ENCODE assay signal across 16 cellular contexts in the genomic region with DNA sequence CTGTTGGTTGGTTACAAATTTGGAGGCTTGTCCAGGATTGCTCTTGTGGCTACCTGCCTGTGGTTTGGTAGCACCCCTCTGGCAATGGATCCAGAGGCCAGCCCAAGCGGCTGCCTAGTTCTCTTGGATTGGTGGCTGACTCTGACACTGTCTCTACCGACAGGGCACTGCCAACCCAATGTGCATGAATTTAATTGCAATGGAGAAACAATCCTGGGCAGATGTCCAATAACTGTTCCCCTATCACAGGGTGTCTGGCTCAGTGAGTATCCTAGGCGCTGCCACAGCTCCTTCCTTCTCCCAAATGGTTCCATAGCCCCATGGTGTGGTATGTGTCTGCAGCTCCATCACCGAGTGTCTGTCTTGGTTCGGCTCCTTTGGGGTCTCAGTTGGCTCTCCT. TPM values are rescaled to one million over a fixed set of nuclear protein-coding genes. Genes with fewer than 3 reads are reported as not detected.
A peak's percentile ranks its signal among the peaks of the same experiment; 100 is the strongest.
DNase-seq lines count a peak whose midpoint lies in the region; ATAC-seq lines count a peak whose summit lies in the region.
"Had no signal": no experiment of that assay in that cellular context is flagged by ENCODE, and none has a peak within 500 bp of the region (broad histone marks: within the 10 kb centered on the region; RNA-seq: fewer than 3 reads in every experiment).

No MANE protein-coding gene starts in this region.

- DNase-seq in activated naive CD4-positive, alpha-beta T cell treated with anti-CD3 and anti-CD28 coated beads, Interleukin-2, amount 10 ng/mL, durations not matched to agents 7 days and 5 days = no peak
- no peak for DNase-seq in activated naive CD4-positive, alpha-beta T cell treated with anti-CD3 and anti-CD28 coated beads, Interleukin-2, amount 50 U/mL, for 16 hours
- DNase-seq in G401 (ENCODE audit: low spot score) = peak; percentile 45
- DNase-seq in globus pallidus (ENCODE audit: low spot score) = peak; percentile 34
- DNase-seq in pons (ENCODE audit: low spot score) = peak; percentile 36
- DNase-seq in HPDE6-E6E7 (ENCODE audit: extremely low spot score) = no peak
- DNase-seq in activated effector memory CD4-positive, alpha-beta T cell treated with anti-CD3 and anti-CD28 coated beads, Interleukin-2, amount 50 U/mL, for 16 hours = no peak
- DNase-seq: DMS79 treated with DMSO at 0.1 percent for 48 hours; KBM-7; MV-4-11; NCI-H1417; NCI-H1930; NCI-H69; NK-92 treated with Interleukin-12 subunit alpha and Interleukin-12 subunit beta, amount 100 ng/mL, for 24 hours had no signal

- ATAC-seq in HG03442 (IDR thresholded peaks at IDR 0.05; ENCODE audit: unreplicated experiment) = no peak
- ATAC-seq: GM12878 had no signal

- no peaks in the 10 kb centered on the region for H3K27me3 Mint-ChIP-seq in activated naive CD4-positive, alpha-beta T cell treated with anti-CD3 and anti-CD28 coated beads, Interleukin-2, amount 10 ng/mL, durations not matched to agents 7 days and 5 days

- CTCF ChIA-PET in activated naive CD4-positive, alpha-beta T cell treated with anti-CD3 and anti-CD28 coated beads, Interleukin-2, amount 10 ng/mL, durations not matched to agents 7 days and 5 days (lab: Charles Lee) = interaction anchor here (1.6 kb wide), 1 partner anchor 39 kb away, joined by 3 read pairs; no protein-coding TSS in a partner anchor

- H3K9me3 Mint-ChIP-seq in activated naive CD4-positive, alpha-beta T cell treated with anti-CD3 and anti-CD28 coated beads, Interleukin-2, amount 10 ng/mL, durations not matched to agents 7 days and 5 days = peaks cover 31% of the 10 kb centered on the region

- no peak overlapping the region for H3K4me3 Mint-ChIP-seq in activated naive CD4-positive, alpha-beta T cell treated with anti-CD3 and anti-CD28 coated beads, Interleukin-2, amount 10 ng/mL, durations not matched to agents 7 days and 5 days

- in situ Hi-C loops in G401 (cut with HindIII; ENCODE audit: low sequenced_read_pairs) = no loop called here

- H3K27ac Mint-ChIP-seq in activated naive CD4-positive, alpha-beta T cell treated with anti-CD3 and anti-CD28 coated beads, Interleukin-2, amount 10 ng/mL, durations not matched to agents 7 days and 5 days = peak overlapping the region; percentile 49

- H3K4me1 Mint-ChIP-seq in activated naive CD4-positive, alpha-beta T cell treated with anti-CD3 and anti-CD28 coated beads, Interleukin-2, amount 10 ng/mL, durations not matched to agents 7 days and 5 days = peaks cover 4% of the 10 kb centered on the region

- H3K36me3 Mint-ChIP-seq in activated naive CD4-positive, alpha-beta T cell treated with anti-CD3 and anti-CD28 coated beads, Interleukin-2, amount 10 ng/mL, durations not matched to agents 7 days and 5 days = peaks cover 62% of the 10 kb centered on the region

RNA-seq across cellular contexts. Expression of a gene that starts 19.5 kb away (rescaled TPM):
- 11.4 and 28.3 TPM in 2 replicates for total RNA-seq in G401 (2014; rRNA removed; shearing (Covaris generic))

Comparison
In these comparisons a context has a peak if more than half of its experiments do, and no peak if none do; other contexts are left out.
1. DNase-seq: peak in G401 (single experiment), globus pallidus (single experiment) and pons (single experiment); none in activated naive CD4-positive, alpha-beta T cell treated with anti-CD3 and anti-CD28 coated beads, Interleukin-2, amount 10 ng/mL, durations not matched to agents 7 days and 5 days (single experiment), activated naive CD4-positive, alpha-beta T cell treated with anti-CD3 and anti-CD28 coated beads, Interleukin-2, amount 50 U/mL, for 16 hours (single experiment), HPDE6-E6E7 (single experiment) and activated effector memory CD4-positive, alpha-beta T cell treated with anti-CD3 and anti-CD28 coated beads, Interleukin-2, amount 50 U/mL, for 16 hours (single experiment).